In the genomic region with DNA sequence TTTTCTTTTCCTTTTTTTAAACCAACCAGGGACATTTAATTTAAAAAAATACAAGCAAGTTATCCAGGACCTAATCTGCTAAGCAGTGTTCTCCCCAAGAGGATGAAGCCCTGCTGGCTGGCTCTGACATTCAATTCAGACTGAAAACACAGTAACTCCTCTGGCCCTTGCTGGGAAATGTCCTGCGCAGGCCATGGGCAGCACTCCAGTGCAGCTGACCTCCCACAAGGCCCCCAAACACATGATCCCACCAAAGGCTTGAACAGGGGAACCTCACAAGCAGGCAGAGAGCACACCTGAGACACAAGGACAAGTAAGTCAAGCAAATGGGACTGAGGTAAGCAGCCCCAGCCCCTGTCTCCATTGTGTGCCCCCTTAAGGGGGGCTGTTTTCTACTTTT, we compare ENCODE assay signal across 1 cellular context.
TF ChIP-seq lines count a peak whose summit lies in the region.

No MANE protein-coding gene starts in this region.

TF ChIP-seq in IMR-90, 13 proteins besides CTCF, POLR2A, EP300 and RAD21 (continued from another document):
- TF ChIP-seq, protein P1, sequence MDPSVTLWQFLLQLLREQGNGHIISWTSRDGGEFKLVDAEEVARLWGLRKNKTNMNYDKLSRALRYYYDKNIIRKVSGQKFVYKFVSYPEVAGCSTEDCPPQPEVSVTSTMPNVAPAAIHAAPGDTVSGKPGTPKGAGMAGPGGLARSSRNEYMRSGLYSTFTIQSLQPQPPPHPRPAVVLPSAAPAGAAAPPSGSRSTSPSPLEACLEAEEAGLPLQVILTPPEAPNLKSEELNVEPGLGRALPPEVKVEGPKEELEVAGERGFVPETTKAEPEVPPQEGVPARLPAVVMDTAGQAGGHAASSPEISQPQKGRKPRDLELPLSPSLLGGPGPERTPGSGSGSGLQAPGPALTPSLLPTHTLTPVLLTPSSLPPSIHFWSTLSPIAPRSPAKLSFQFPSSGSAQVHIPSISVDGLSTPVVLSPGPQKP (IDR thresholded peaks at IDR 0.05; ENCODE audit: borderline replicate concordance, low read depth, low read length), result no peak
- TF ChIP-seq RFX5 (IDR thresholded peaks at IDR 0.05; ENCODE audit: low read depth, low read length) (no peak), FOS (IDR thresholded peaks at IDR 0.05; ENCODE audit: low read depth, low read length) (no peak)
